In genomic region chr20:29057866-29058484, GRCh38 we compare ENCODE assay signal across 8 cellular contexts.
DNase-seq lines count a peak whose midpoint lies in the region; TF ChIP-seq lines count a peak whose summit lies in the region.
"Not testable (repeated sequence)": the region's sequence is repeated elsewhere in the genome, so short reads cannot be mapped to it uniquely, and the experiment has no call there.

No MANE protein-coding gene starts in this region.

- WGBS in iPS DF 6.9 (ENCODE audit: insufficient coverage, insufficient read length), result no CpG with 5 or more reads among the region's 6 CpGs

- H2AFZ ChIP-seq in OCI-LY7 (ENCODE audit: low read length), result not testable (repeated sequence)

- not testable (repeated sequence) for H3K36me3 Mint-ChIP-seq in endothelial cell (ENCODE audit: low read depth, unreplicated experiment)

- H3K27ac ChIP-seq in OCI-LY7 (ENCODE audit: low read depth, low read length, poor library complexity, severe bottlenecking); iPS DF 6.9 (ENCODE audit: low read length): not testable (repeated sequence)

- not testable (repeated sequence) for H3K27me3 Mint-ChIP-seq in endothelial cell (ENCODE audit: unreplicated experiment)

- H3K79me2 ChIP-seq in OCI-LY7 (ENCODE audit: insufficient read depth, low read depth, low read length), result not testable (repeated sequence)

- H3K27me3 ChIP-seq in BJ (ENCODE audit: control insufficient read depth, insufficient read depth, low read length); adipocyte (replicated peaks; ENCODE audit: control insufficient read depth, insufficient read depth, low read length); iPS DF 6.9 (ENCODE audit: control insufficient read depth, insufficient read depth, low read length): not testable (repeated sequence)

- POLR2A ChIA-PET in BJ (lab: Charles Lee); OCI-LY7 (lab: Charles Lee): not testable (repeated sequence)

- TF ChIP-seq CTCF in BJ (IDR thresholded peaks at IDR 0.05; ENCODE audit: insufficient read depth, low read depth, low read length) (peak; percentile 31; the same call in 1 of the 2 replicates), GM12864 (IDR thresholded peaks at IDR 0.05; ENCODE audit: low read depth, low read length, missing control alignments) (peak; percentile 51), OCI-LY7 (conservative IDR thresholded peaks at IDR 0.05; ENCODE audit: low read length) (peak; percentile 80), endothelial cell (IDR thresholded peaks at IDR 0.05; ENCODE audit: unreplicated experiment) (peak; percentile 47)

- H3K4me3 Mint-ChIP-seq in endothelial cell (ENCODE audit: unreplicated experiment), result not testable (repeated sequence)

- DNase-seq in BJ (ENCODE audit: low read depth); GM12864 (ENCODE audit: low read depth); endothelial cell (ENCODE audit: low spot score): not testable (repeated sequence)
- DNase-seq in HT-29 (ENCODE audit: low spot score), result peak; percentile 49
- peak; percentile 21 for DNase-seq in OCI-LY7 (ENCODE audit: low spot score)
- peak; percentile 18 for DNase-seq in adipocyte (ENCODE audit: low read depth)
- peak; percentile 2 for DNase-seq in iPS DF 6.9 (ENCODE audit: low read depth, low spot score)
- DNase-seq in superior temporal gyrus (ENCODE audit: extremely low spot score), result peak; percentile 10

- H3K36me3 ChIP-seq in BJ (ENCODE audit: control insufficient read depth, insufficient read depth, low read length); OCI-LY7 (ENCODE audit: insufficient read depth, low read length); adipocyte (ENCODE audit: control insufficient read depth, insufficient read depth, low read length, severe bottlenecking); iPS DF 6.9 (ENCODE audit: control insufficient read depth, insufficient read depth, low read length): not testable (repeated sequence)

- not testable (repeated sequence) for H4K20me1 ChIP-seq in OCI-LY7 (ENCODE audit: insufficient read depth, low read length)

- not testable (repeated sequence) for H3K4me3 ChIP-seq in BJ (ENCODE audit: low read depth, low read length); GM12864 (ENCODE audit: low read depth, low read length); OCI-LY7 (ENCODE audit: low read depth, low read length, poor library complexity, severe bottlenecking); adipocyte (ENCODE audit: low read length); iPS DF 6.9 (ENCODE audit: low read length)

- not testable (repeated sequence) for H3K9me3 ChIP-seq in OCI-LY7 (ENCODE audit: low read length); adipocyte (ENCODE audit: control insufficient read depth, low read length); iPS DF 6.9 (ENCODE audit: control insufficient read depth, insufficient read depth, low read length)

- not testable (repeated sequence) for BruUV-seq in OCI-LY7 (replicated peaks; lab: Mats Ljungman, UMichigan)

- peaks cover 12% of the 10 kb centered on the region for H3K9me3 Mint-ChIP-seq in endothelial cell (ENCODE audit: unreplicated experiment)

- H3K9me2 ChIP-seq in OCI-LY7 (ENCODE audit: insufficient read depth, low read length), result not testable (repeated sequence)

- intact Hi-C loops in OCI-LY7 (cut with micrococcal nuclease; ENCODE audit: unreplicated experiment), result not testable (repeated sequence)

- H3K9ac ChIP-seq in adipocyte (ENCODE audit: low read length), result not testable (repeated sequence)

- not testable (repeated sequence) for H3K4me2 ChIP-seq in OCI-LY7 (ENCODE audit: low read length)

- CTCF ChIA-PET in BJ (lab: Yijun Ruan, JAX); OCI-LY7 (lab: Charles Lee; ENCODE audit: unreplicated experiment): not testable (repeated sequence)

- not testable (repeated sequence) for H3K4me1 Mint-ChIP-seq in endothelial cell (ENCODE audit: unreplicated experiment)

- H3K4me1 ChIP-seq in OCI-LY7 (ENCODE audit: insufficient read depth, low read length, poor library complexity, severe bottlenecking); adipocyte (ENCODE audit: control insufficient read depth, insufficient read depth, low read length); iPS DF 6.9 (ENCODE audit: control insufficient read depth, insufficient read depth, low read length): not testable (repeated sequence)

- H3K27ac Mint-ChIP-seq in endothelial cell (ENCODE audit: unreplicated experiment), result not testable (repeated sequence)
